In the genomic region with DNA sequence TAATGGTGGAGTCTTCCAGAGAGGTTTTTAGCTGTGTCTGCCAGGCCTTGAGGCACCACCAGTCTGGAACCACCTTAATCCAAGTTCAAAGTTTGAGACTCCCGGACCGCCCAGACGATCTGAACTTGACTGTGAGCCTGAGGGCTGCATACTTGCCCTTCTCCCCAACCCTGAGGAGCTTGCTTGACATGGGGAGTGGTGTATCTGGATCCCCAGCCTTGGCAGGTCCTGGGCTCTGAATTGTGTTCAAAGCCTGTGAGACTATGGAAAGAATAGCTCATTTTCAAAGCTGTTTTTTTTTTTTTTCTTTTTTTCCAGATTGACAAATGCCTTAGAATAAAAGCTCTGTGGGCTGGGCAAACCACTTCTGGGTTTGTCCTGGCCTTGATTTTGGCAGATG, we compare ENCODE assay signal across 24 cellular contexts.
"Had no signal": no experiment of that assay in that cellular context is flagged by ENCODE, and none has a peak within 500 bp of the region (broad histone marks: within the 10 kb centered on the region; RNA-seq: fewer than 3 reads in every experiment).

No MANE protein-coding gene starts in this region.

- H3K27me3 Mint-ChIP-seq: naive B cell had no signal

- DNase-seq: cerebellar nuclear complex; dorsolateral prefrontal cortex; effector CD4-positive, alpha-beta T cell; foreskin melanocyte; glutamatergic neuron; hypothalamus; immature natural killer cell; islet precursor cell; left ventricle myocardium superior; lower lobe of right lung; naive B cell; stimulated activated CD4-positive, alpha-beta T cell treated with anti-CD3 and anti-CD28 coated beads, Interleukin-2, amount 100 ng/mL, for 24 hours; stimulated activated CD4-positive, alpha-beta T cell treated with anti-CD3 and anti-CD28 coated beads, Interleukin-4, amount 100 ng/mL, for 24 hours; stimulated activated naive CD4-positive, alpha-beta T cell treated with Interleukin-2 at 50 U/mL for 16 hours; transverse colon had no signal

- H3K27ac ChIP-seq: dorsolateral prefrontal cortex, lower lobe of right lung, neutrophil, parathyroid adenoma, transverse colon, vagina had no signal

- H3K4me3 ChIP-seq: dorsolateral prefrontal cortex, esophagus muscularis mucosa, lower lobe of right lung, right lobe of liver, transverse colon, vagina had no signal

- H2AFZ ChIP-seq: parathyroid adenoma had no signal

- H3K27ac Mint-ChIP-seq: natural killer cell treated with Interleukin-12 subunit alpha and Interleukin-12 subunit beta and Interleukin-15 and Interleukin-18, amount 100 ng/mL, for 72 hours; progenitor cell of endocrine pancreas; stimulated activated effector memory CD8-positive, alpha-beta T cell treated with anti-CD3 and anti-CD28 coated beads, Interleukin-12 subunit alpha, Interleukin-12 subunit beta, amount 100 ng/mL, for 72 hours had no signal

- ATAC-seq: left ventricle myocardium superior; lower lobe of right lung; natural killer cell treated with Interleukin-12 subunit alpha and Interleukin-12 subunit beta and Interleukin-15 and Interleukin-18, amount 100 ng/mL, for 72 hours; stimulated activated effector memory CD8-positive, alpha-beta T cell treated with anti-CD3 and anti-CD28 coated beads, Interleukin-12 subunit alpha, Interleukin-12 subunit beta, amount 100 ng/mL, for 72 hours had no signal

- H3K9me3 ChIP-seq: esophagus muscularis mucosa, lower lobe of right lung, neutrophil, right lobe of liver, transverse colon, vagina had no signal

- H3K4me1 Mint-ChIP-seq: immature natural killer cell had no signal

- H3K36me3 ChIP-seq: esophagus muscularis mucosa, lower lobe of right lung, neutrophil, right lobe of liver, transverse colon, vagina had no signal

- H3K4me1 ChIP-seq: lower lobe of right lung, parathyroid adenoma, vagina had no signal

- H3K9ac ChIP-seq: parathyroid adenoma had no signal

- H3K9me3 Mint-ChIP-seq: immature natural killer cell; natural killer cell treated with Interleukin-12 subunit alpha and Interleukin-12 subunit beta and Interleukin-15 and Interleukin-18, amount 100 ng/mL, for 72 hours; neural crest cell; stimulated activated effector memory CD8-positive, alpha-beta T cell treated with anti-CD3 and anti-CD28 coated beads, Interleukin-12 subunit alpha, Interleukin-12 subunit beta, amount 100 ng/mL, for 72 hours had no signal

- H3K4me3 Mint-ChIP-seq: immature natural killer cell; naive B cell; natural killer cell treated with Interleukin-12 subunit alpha and Interleukin-12 subunit beta and Interleukin-15 and Interleukin-18, amount 100 ng/mL, for 72 hours; neural crest cell; stimulated activated effector memory CD8-positive, alpha-beta T cell treated with anti-CD3 and anti-CD28 coated beads, Interleukin-12 subunit alpha, Interleukin-12 subunit beta, amount 100 ng/mL, for 72 hours had no signal

- H3K27me3 ChIP-seq: dorsolateral prefrontal cortex, esophagus muscularis mucosa, right lobe of liver, transverse colon, vagina had no signal
